Comparison of ENCODE assay signal across 2 cellular contexts in the genomic region with DNA sequence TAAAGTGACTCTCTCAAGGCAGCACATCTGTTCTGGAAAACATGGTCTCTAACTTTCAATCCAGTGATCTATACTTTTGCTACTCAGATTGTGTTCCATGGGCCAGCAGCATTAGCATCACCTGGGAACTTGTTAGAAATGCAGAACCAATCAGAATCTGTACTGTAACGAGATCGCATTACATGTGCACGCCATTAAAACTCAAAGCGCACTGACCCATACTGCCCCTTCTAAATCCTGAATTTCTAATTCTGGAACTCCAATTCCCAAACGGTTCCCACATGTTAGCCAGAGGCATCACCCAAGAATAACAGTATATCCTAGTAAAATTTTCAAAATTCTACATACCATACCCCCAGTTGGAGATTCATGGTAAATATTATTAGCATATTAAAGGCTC.
TF ChIP-seq lines count a peak whose summit lies in the region.

No MANE protein-coding gene starts in this region.

TF ChIP-seq in GM12878, 131 proteins besides CTCF, POLR2A, EP300 and RAD21 (continued from another document):
- TF ChIP-seq E2F4 (IDR thresholded peaks at IDR 0.05; ENCODE audit: low read depth, low read length): no peak
- TF ChIP-seq ETV6 (conservative IDR thresholded peaks at IDR 0.05 in 1 of 2, IDR thresholded peaks at IDR 0.05 in 1 of 2; ENCODE audit: borderline replicate concordance in 1 of 2, low read depth in 1 of 2): no peak
- no peak for TF ChIP-seq MTA2 (IDR thresholded peaks at IDR 0.05; ENCODE audit: low read depth)
- no peak for TF ChIP-seq SIX5 (IDR thresholded peaks at IDR 0.05; ENCODE audit: low read depth, low read length, severe bottlenecking)
- TF ChIP-seq HDAC6 (IDR thresholded peaks at IDR 0.05; ENCODE audit: unreplicated experiment): no peak
- no peak for TF ChIP-seq CEBPB (IDR thresholded peaks at IDR 0.05; ENCODE audit: borderline replicate concordance in 1 of 2, low read depth in 2 of 2, low read length in 2 of 2)
- TF ChIP-seq NRF1 (conservative IDR thresholded peaks at IDR 0.05; ENCODE audit: low read depth, low read length): no peak
- no peak for TF ChIP-seq CEBPZ (IDR thresholded peaks at IDR 0.05; ENCODE audit: low read depth, low read length)
- no peak for TF ChIP-seq ZNF622 (IDR thresholded peaks at IDR 0.05)
- no peak for TF ChIP-seq ZBED1 (IDR thresholded peaks at IDR 0.05; ENCODE audit: borderline replicate concordance)
TF ChIP-seq in GM12878: peak in this region for 0.

TF ChIP-seq in WTC11, 78 proteins besides CTCF, POLR2A, EP300 and RAD21 (continued from another document):
- TF ChIP-seq ATF2 (CRISPR knock-in tag; IDR thresholded peaks at IDR 0.05; ENCODE audit: borderline replicate concordance, low read depth) (no peak), RELA (CRISPR knock-in tag; IDR thresholded peaks at IDR 0.05; ENCODE audit: borderline replicate concordance) (no peak), USF2 (CRISPR knock-in tag; IDR thresholded peaks at IDR 0.05) (no peak), ZNF263 (CRISPR knock-in tag; IDR thresholded peaks at IDR 0.05; ENCODE audit: low read depth) (no peak), PREB (CRISPR knock-in tag; IDR thresholded peaks at IDR 0.05; ENCODE audit: borderline replicate concordance) (no peak), HMGA2 (CRISPR knock-in tag; IDR thresholded peaks at IDR 0.05) (no peak), ZNF671 (CRISPR knock-in tag; IDR thresholded peaks at IDR 0.05) (no peak)
- TF ChIP-seq, protein P1, sequence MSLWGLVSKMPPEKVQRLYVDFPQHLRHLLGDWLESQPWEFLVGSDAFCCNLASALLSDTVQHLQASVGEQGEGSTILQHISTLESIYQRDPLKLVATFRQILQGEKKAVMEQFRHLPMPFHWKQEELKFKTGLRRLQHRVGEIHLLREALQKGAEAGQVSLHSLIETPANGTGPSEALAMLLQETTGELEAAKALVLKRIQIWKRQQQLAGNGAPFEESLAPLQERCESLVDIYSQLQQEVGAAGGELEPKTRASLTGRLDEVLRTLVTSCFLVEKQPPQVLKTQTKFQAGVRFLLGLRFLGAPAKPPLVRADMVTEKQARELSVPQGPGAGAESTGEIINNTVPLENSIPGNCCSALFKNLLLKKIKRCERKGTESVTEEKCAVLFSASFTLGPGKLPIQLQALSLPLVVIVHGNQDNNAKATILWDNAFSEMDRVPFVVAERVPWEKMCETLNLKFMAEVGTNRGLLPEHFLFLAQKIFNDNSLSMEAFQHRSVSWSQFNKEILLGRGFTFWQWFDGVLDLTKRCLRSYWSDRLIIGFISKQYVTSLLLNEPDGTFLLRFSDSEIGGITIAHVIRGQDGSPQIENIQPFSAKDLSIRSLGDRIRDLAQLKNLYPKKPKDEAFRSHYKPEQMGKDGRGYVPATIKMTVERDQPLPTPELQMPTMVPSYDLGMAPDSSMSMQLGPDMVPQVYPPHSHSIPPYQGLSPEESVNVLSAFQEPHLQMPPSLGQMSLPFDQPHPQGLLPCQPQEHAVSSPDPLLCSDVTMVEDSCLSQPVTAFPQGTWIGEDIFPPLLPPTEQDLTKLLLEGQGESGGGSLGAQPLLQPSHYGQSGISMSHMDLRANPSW (CRISPR knock-in tag; conservative IDR thresholded peaks at IDR 0.05; ENCODE audit: low read depth): no peak
